ENCODE assay signal across 8 cellular contexts in the genomic region with DNA sequence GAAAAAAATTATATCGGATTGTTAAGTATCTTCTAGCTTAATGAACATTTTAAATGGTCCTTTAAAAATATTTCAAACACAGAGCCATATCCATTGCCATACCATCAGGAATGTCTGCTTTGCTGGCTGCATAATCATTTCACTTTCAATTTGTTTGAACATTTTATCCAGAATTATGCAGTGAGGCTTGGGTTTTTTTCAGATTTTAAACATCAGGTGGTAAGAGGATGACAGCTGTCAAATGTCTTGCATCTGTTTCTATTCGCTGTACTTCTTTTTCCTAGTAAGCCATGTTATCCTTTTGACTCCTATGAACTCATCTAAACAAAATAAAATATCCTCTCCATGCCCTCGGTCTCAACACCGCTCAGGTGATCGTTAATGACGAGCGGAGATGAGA. TPM values are rescaled to one million over a fixed set of nuclear protein-coding genes. Genes with fewer than 3 reads are reported as not detected.
DNase-seq lines count a peak whose midpoint lies in the region; ATAC-seq and TF ChIP-seq lines count a peak whose summit lies in the region.

No MANE protein-coding gene starts in this region.

- H3K9me3 ChIP-seq in thoracic aorta: no peaks in the 10 kb centered on the region

- peak overlapping the region; percentile 96 for H3K4me3 Mint-ChIP-seq in activated CD4-positive, alpha-beta T cell treated with anti-CD3 and anti-CD28 coated beads, Interleukin-2, amount 10 ng/mL, durations not matched to agents 24 days and 14 days
- peak overlapping the region; percentile 95 for H3K4me3 Mint-ChIP-seq in activated CD8-positive, alpha-beta T cell treated with anti-CD3 and anti-CD28 coated beads, Interleukin-2, amount 10 ng/mL, durations not matched to agents 7 days and 5 days
- H3K4me3 Mint-ChIP-seq in immature natural killer cell: peak overlapping the region; percentile 88 to 94 (median 93)

- peaks cover 13 to 20% of the 10 kb centered on the region in 2 donors for H3K4me1 ChIP-seq in thoracic aorta (ENCODE audit: control insufficient read depth in 1 of 2, low read depth in 2 of 2)

- H3K27me3 ChIP-seq in thoracic aorta (replicated peaks; ENCODE audit: insufficient read depth): no peaks in the 10 kb centered on the region

- peaks cover 25% of the 10 kb centered on the region for H3K4me1 Mint-ChIP-seq in activated CD4-positive, alpha-beta T cell treated with anti-CD3 and anti-CD28 coated beads, Interleukin-2, amount 10 ng/mL, durations not matched to agents 24 days and 14 days
- H3K4me1 Mint-ChIP-seq in activated CD8-positive, alpha-beta T cell treated with anti-CD3 and anti-CD28 coated beads, Interleukin-2, amount 10 ng/mL, durations not matched to agents 7 days and 5 days (ENCODE audit: low read depth): peaks cover 29% of the 10 kb centered on the region
- H3K4me1 Mint-ChIP-seq in immature natural killer cell: peaks cover 37 to 47% of the 10 kb centered on the region in 2 donors

- peak overlapping the region in 1 of 2 donors; percentile 88 for H3K27ac ChIP-seq in thoracic aorta

- peak overlapping the region; percentile 94 for H3K27ac Mint-ChIP-seq in activated CD4-positive, alpha-beta T cell treated with anti-CD3 and anti-CD28 coated beads, Interleukin-2, amount 10 ng/mL, durations not matched to agents 24 days and 14 days
- H3K27ac Mint-ChIP-seq in activated CD8-positive, alpha-beta T cell treated with anti-CD3 and anti-CD28 coated beads, Interleukin-2, amount 10 ng/mL, durations not matched to agents 7 days and 5 days: peak overlapping the region; percentile 95
- peak overlapping the region; percentile 87 to 93 (median 92) for H3K27ac Mint-ChIP-seq in immature natural killer cell

- H3K4me3 ChIP-seq in thoracic aorta: peak overlapping the region; percentile 100

- intact Hi-C loops in activated CD4-positive, alpha-beta T cell treated with anti-CD3 and anti-CD28 coated beads, Interleukin-2, amount 10 ng/mL, durations not matched to agents 24 days and 14 days (cut with micrococcal nuclease): loop anchor here (2.0 to 10.0 kb wide), 2 partner anchors 61 to 93 kb away; partner anchors contain the start of genes LIAS and RPL9

- POLR2A ChIA-PET in activated CD8-positive, alpha-beta T cell treated with anti-CD3 and anti-CD28 coated beads, Interleukin-2, amount 10 ng/mL, durations not matched to agents 7 days and 5 days (lab: Charles Lee): interaction anchor here (1.1 to 3.7 kb wide), 7 partner anchors 8 to 383 kb away, joined by 3 to 63 read pairs (median 3); partner anchors contain the start of genes LIAS and RPL9

- CTCF ChIA-PET in activated CD8-positive, alpha-beta T cell treated with anti-CD3 and anti-CD28 coated beads, Interleukin-2, amount 10 ng/mL, durations not matched to agents 7 days and 5 days (lab: Charles Lee): interaction anchor here (0.7 to 1.9 kb wide), 8 partner anchors 8 to 509 kb away, joined by 3 to 8 read pairs (median 4); partner anchors contain the start of gene TLR6

- no peaks in the 10 kb centered on the region for H3K36me3 ChIP-seq in thoracic aorta

- peaks cover 25% of the 10 kb centered on the region for H3K36me3 Mint-ChIP-seq in activated CD4-positive, alpha-beta T cell treated with anti-CD3 and anti-CD28 coated beads, Interleukin-2, amount 10 ng/mL, durations not matched to agents 24 days and 14 days (ENCODE audit: low read depth)
- H3K36me3 Mint-ChIP-seq in activated CD8-positive, alpha-beta T cell treated with anti-CD3 and anti-CD28 coated beads, Interleukin-2, amount 10 ng/mL, durations not matched to agents 7 days and 5 days (ENCODE audit: low read depth): peaks cover 29% of the 10 kb centered on the region
- no peaks in the 10 kb centered on the region for H3K36me3 Mint-ChIP-seq in immature natural killer cell

- TF ChIP-seq CTCF in thoracic aorta (IDR thresholded peaks at IDR 0.05): no peak

- DNase-seq in activated CD4-positive, alpha-beta T cell treated with anti-CD3 and anti-CD28 coated beads, Interleukin-2, amount 10 ng/mL, durations not matched to agents 24 days and 14 days: no peak
- DNase-seq in activated CD4-positive, alpha-beta T cell treated with anti-CD3 and anti-CD28 coated beads for 4 hours: no peak
- DNase-seq in activated CD8-positive, alpha-beta T cell treated with anti-CD3 and anti-CD28 coated beads, Interleukin-2, amount 10 ng/mL, durations not matched to agents 7 days and 5 days: no peak
- DNase-seq in immature natural killer cell (no peak), thoracic aorta (ENCODE audit: low spot score) (no peak), epidermal melanocyte (ENCODE audit: insufficient read length, low spot score) (no peak), occipital lobe (lab: John Stamatoyannopoulos, UW) (no peak)

- H3K27me3 Mint-ChIP-seq in activated CD4-positive, alpha-beta T cell treated with anti-CD3 and anti-CD28 coated beads, Interleukin-2, amount 10 ng/mL, durations not matched to agents 24 days and 14 days: no peaks in the 10 kb centered on the region
- H3K27me3 Mint-ChIP-seq in activated CD8-positive, alpha-beta T cell treated with anti-CD3 and anti-CD28 coated beads, Interleukin-2, amount 10 ng/mL, durations not matched to agents 7 days and 5 days (ENCODE audit: low read depth): no peaks in the 10 kb centered on the region
- H3K27me3 Mint-ChIP-seq in immature natural killer cell (ENCODE audit: low read depth in 3 of 3): peaks cover 9 to 13% (median 12%) of the 10 kb centered on the region in 3 donors

- peaks cover 4% of the 10 kb centered on the region for H3K9me3 Mint-ChIP-seq in activated CD4-positive, alpha-beta T cell treated with anti-CD3 and anti-CD28 coated beads, Interleukin-2, amount 10 ng/mL, durations not matched to agents 24 days and 14 days
- H3K9me3 Mint-ChIP-seq in activated CD8-positive, alpha-beta T cell treated with anti-CD3 and anti-CD28 coated beads, Interleukin-2, amount 10 ng/mL, durations not matched to agents 7 days and 5 days (ENCODE audit: insufficient read depth): peaks cover 4% of the 10 kb centered on the region
- H3K9me3 Mint-ChIP-seq in immature natural killer cell: peaks cover 0 to 1% (median 0%) of the 10 kb centered on the region in 6 donors

- no peak for ATAC-seq in activated CD8-positive, alpha-beta T cell treated with anti-CD3 and anti-CD28 coated beads, Interleukin-2, amount 10 ng/mL, durations not matched to agents 7 days and 5 days
- ATAC-seq in thoracic aorta (ENCODE audit: insufficient number of reproducible peaks, low FRiP score, low read depth) (no peak), HG03045 (IDR thresholded peaks at IDR 0.05; ENCODE audit: unreplicated experiment) (no peak)

RNA-seq across cellular contexts. Expression of gene RFC1, which starts 0.8 kb away (rescaled TPM):
- 81.6 and 83.0 TPM in 2 replicates for total RNA-seq in activated CD4-positive, alpha-beta T cell treated with anti-CD3 and anti-CD28 coated beads, Interleukin-2, amount 10 ng/mL, durations not matched to agents 24 days and 14 days
- total RNA-seq in activated CD8-positive, alpha-beta T cell treated with anti-CD3 and anti-CD28 coated beads, Interleukin-2, amount 10 ng/mL, durations not matched to agents 7 days and 5 days: 10 to 100 TPM; 79.6 to 82.2 TPM
- 10 to 100 TPM; 13.6 to 55.3 (median 26.0) TPM for polyA plus RNA-seq in immature natural killer cell
- total RNA-seq in thoracic aorta: 10 to 100 TPM; 36.2 to 38.6 TPM
- total RNA-seq in occipital lobe: 46.9 TPM

RNA-seq across cellular contexts. Expression of gene KLB, which starts 41.4 kb away (rescaled TPM):
- total RNA-seq in activated CD4-positive, alpha-beta T cell treated with anti-CD3 and anti-CD28 coated beads, Interleukin-2, amount 10 ng/mL, durations not matched to agents 24 days and 14 days: not detected in 2 replicates
- total RNA-seq in activated CD8-positive, alpha-beta T cell treated with anti-CD3 and anti-CD28 coated beads, Interleukin-2, amount 10 ng/mL, durations not matched to agents 7 days and 5 days: not detected
- polyA plus RNA-seq in immature natural killer cell: under 1 TPM in 2 of 3 donors, not detected in 1; 0.07 to 0.11 TPM
- total RNA-seq in thoracic aorta (not detected), occipital lobe (not detected)
